ENCODE assay signal across 34 cellular contexts in genomic region chr6:161880070-161880469, GRCh38.
"Had no signal": no experiment of that assay in that cellular context is flagged by ENCODE, and none has a peak within 500 bp of the region (broad histone marks: within the 10 kb centered on the region; RNA-seq: fewer than 3 reads in every experiment).

No MANE protein-coding gene starts in this region.

- H3K9me3 ChIP-seq: adrenal gland, ascending aorta, body of pancreas, breast epithelium had no signal

- H3K27me3 ChIP-seq: adrenal gland, ascending aorta, body of pancreas, brain microvascular endothelial cell, breast epithelium, cardiac muscle cell had no signal

- ATAC-seq: activated naive CD4-positive, alpha-beta T cell treated with anti-CD3 and anti-CD28 coated beads, Interleukin-2, amount 50 U/mL, for 72 hours; activated naive CD8-positive, alpha-beta T cell treated with anti-CD3 and anti-CD28 coated beads, Interleukin-2, amount 50 U/mL, for 24 hours; activated T-cell treated with anti-CD3 and anti-CD28 coated beads, Interleukin-2, amount 50 U/mL, for 4 hours; activated T-cell treated with anti-CD3 and anti-CD28 coated beads, Interleukin-2, amount 50 U/mL, for 72 hours; activated T-helper 17 cell treated with anti-CD3 and anti-CD28 coated beads, Interleukin-2, amount 50 U/mL, for 72 hours; body of pancreas had no signal

- FAIRE-seq: astrocyte, bronchial epithelial cell had no signal

- H3K36me3 ChIP-seq: adrenal gland, ascending aorta, brain microvascular endothelial cell, breast epithelium, cardiac muscle cell had no signal

- H3K4me1 ChIP-seq: adrenal gland, ascending aorta, body of pancreas, breast epithelium had no signal

- H3K27ac ChIP-seq: adrenal gland, ascending aorta, body of pancreas, brain microvascular endothelial cell, breast epithelium, cardiac muscle cell had no signal

- DNase-seq: activated effector memory CD4-positive, alpha-beta T cell treated with anti-CD3 and anti-CD28 coated beads, Interleukin-2, amount 50 U/mL, for 16 hours; activated effector memory CD4-positive, alpha-beta T cell treated with Interleukin-2 at 50 U/mL for 16 hours; activated gamma-delta T cell; activated gamma-delta T cell treated with Interleukin-2 at 50 U/mL for 16 hours; activated naive CD4-positive, alpha-beta T cell; activated naive CD4-positive, alpha-beta T cell treated with anti-CD3 and anti-CD28 coated beads for 36 hours; activated naive CD4-positive, alpha-beta T cell treated with anti-CD3 and anti-CD28 coated beads, Interleukin-2, amount 10 ng/mL, durations not matched to agents 7 days and 5 days; activated naive CD4-positive, alpha-beta T cell treated with anti-CD3 and anti-CD28 coated beads, Interleukin-2, amount 50 U/mL, for 16 hours; activated naive CD4-positive, alpha-beta T cell treated with Interleukin-2 at 50 U/mL for 16 hours; activated naive CD8-positive, alpha-beta T cell treated with anti-CD3 and anti-CD28 coated beads for 36 hours; activated naive CD8-positive, alpha-beta T cell treated with anti-CD3 and anti-CD28 coated beads, Interleukin-2, amount 10 ng/mL, durations not matched to agents 7 days and 5 days; activated naive CD8-positive, alpha-beta T cell treated with anti-CD3 and anti-CD28 coated beads, Interleukin-2, amount 50 U/mL, for 24 hours; activated T-cell treated with anti-CD3 and anti-CD28 coated beads, Interleukin-2, amount 50 U/mL, for 1 hour; activated T-cell treated with anti-CD3 and anti-CD28 coated beads, Interleukin-2, amount 50 U/mL, for 24 hours; activated T-cell treated with anti-CD3 and anti-CD28 coated beads, Interleukin-2, amount 50 U/mL, for 4 hours; activated T-cell treated with anti-CD3 and anti-CD28 coated beads, Interleukin-2, amount 50 U/mL, for 48 hours; activated T-cell treated with anti-CD3 and anti-CD28 coated beads, Interleukin-2, amount 50 U/mL, for 72 hours; adrenal gland; amniotic stem cell; amygdala; anterior cingulate cortex; aorta; body of pancreas; brain microvascular endothelial cell; caudate nucleus; central memory CD4-positive, alpha-beta T cell; cerebellar nuclear complex had no signal

- H3K4me3 ChIP-seq: adrenal gland, ascending aorta, body of pancreas, breast epithelium, cardiac muscle cell had no signal
